Comparison of ENCODE assay signal across 1 cellular context in the genomic region with DNA sequence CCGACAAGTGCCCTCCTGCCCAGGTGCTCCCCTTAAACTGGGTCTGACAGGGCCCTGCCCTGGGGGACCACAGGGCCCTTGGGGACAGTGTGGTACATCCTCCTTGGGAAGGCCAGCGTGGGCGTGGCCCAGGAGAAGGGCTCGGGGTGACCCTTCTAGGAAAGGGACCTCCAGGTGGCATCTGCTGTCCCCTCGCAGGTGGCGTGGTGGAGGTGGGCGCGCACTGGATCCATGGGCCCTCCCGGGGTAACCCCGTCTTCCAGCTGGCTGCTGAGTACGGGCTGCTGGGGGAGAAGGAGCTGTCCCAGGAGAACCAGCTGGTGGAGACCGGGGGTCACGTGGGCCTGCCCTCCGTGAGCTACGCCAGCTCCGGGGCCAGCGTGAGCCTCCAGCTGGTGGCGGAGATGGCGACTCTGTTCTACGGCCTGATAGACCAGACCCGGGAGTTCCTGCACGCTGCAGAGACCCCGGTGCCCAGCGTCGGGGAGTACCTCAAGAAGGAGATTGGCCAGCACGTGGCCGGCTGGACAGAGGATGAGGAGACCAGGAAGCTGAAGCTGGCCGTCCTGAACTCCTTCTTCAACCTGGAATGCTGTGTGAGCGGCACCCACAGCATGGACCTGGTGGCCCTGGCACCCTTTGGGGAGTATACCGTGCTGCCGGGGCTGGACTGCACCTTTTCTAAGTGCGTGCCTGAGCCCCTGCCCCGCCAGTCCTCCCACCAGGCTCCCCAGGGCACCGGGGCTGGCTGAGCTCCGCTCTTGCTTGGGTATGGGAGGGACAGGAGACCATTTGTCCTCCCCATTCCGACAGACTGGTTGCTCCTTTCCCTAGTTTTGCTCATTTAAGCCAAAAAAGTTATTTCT.
TF ChIP-seq lines count a peak whose summit lies in the region.

No MANE protein-coding gene starts in this region.

TF ChIP-seq in H1, 55 proteins besides CTCF, POLR2A, EP300 and RAD21:
- no peak for TF ChIP-seq CHD2 (IDR thresholded peaks at IDR 0.05; ENCODE audit: low read length)
- no peak for TF ChIP-seq NANOG (IDR thresholded peaks at IDR 0.05; ENCODE audit: insufficient read depth, low read depth, low read length, poor library complexity, severe bottlenecking)
- no peak for TF ChIP-seq SIRT6 (IDR thresholded peaks at IDR 0.05; ENCODE audit: low read length)
- TF ChIP-seq KDM4A (IDR thresholded peaks at IDR 0.05; ENCODE audit: low read depth, low read length, severe bottlenecking) = no peak
- TF ChIP-seq POU5F1 (IDR thresholded peaks at IDR 0.05; ENCODE audit: low read depth, low read length) = no peak
- no peak for TF ChIP-seq KDM1A (IDR thresholded peaks at IDR 0.05; ENCODE audit: borderline replicate concordance, low read length)
- TF ChIP-seq, protein P1, sequence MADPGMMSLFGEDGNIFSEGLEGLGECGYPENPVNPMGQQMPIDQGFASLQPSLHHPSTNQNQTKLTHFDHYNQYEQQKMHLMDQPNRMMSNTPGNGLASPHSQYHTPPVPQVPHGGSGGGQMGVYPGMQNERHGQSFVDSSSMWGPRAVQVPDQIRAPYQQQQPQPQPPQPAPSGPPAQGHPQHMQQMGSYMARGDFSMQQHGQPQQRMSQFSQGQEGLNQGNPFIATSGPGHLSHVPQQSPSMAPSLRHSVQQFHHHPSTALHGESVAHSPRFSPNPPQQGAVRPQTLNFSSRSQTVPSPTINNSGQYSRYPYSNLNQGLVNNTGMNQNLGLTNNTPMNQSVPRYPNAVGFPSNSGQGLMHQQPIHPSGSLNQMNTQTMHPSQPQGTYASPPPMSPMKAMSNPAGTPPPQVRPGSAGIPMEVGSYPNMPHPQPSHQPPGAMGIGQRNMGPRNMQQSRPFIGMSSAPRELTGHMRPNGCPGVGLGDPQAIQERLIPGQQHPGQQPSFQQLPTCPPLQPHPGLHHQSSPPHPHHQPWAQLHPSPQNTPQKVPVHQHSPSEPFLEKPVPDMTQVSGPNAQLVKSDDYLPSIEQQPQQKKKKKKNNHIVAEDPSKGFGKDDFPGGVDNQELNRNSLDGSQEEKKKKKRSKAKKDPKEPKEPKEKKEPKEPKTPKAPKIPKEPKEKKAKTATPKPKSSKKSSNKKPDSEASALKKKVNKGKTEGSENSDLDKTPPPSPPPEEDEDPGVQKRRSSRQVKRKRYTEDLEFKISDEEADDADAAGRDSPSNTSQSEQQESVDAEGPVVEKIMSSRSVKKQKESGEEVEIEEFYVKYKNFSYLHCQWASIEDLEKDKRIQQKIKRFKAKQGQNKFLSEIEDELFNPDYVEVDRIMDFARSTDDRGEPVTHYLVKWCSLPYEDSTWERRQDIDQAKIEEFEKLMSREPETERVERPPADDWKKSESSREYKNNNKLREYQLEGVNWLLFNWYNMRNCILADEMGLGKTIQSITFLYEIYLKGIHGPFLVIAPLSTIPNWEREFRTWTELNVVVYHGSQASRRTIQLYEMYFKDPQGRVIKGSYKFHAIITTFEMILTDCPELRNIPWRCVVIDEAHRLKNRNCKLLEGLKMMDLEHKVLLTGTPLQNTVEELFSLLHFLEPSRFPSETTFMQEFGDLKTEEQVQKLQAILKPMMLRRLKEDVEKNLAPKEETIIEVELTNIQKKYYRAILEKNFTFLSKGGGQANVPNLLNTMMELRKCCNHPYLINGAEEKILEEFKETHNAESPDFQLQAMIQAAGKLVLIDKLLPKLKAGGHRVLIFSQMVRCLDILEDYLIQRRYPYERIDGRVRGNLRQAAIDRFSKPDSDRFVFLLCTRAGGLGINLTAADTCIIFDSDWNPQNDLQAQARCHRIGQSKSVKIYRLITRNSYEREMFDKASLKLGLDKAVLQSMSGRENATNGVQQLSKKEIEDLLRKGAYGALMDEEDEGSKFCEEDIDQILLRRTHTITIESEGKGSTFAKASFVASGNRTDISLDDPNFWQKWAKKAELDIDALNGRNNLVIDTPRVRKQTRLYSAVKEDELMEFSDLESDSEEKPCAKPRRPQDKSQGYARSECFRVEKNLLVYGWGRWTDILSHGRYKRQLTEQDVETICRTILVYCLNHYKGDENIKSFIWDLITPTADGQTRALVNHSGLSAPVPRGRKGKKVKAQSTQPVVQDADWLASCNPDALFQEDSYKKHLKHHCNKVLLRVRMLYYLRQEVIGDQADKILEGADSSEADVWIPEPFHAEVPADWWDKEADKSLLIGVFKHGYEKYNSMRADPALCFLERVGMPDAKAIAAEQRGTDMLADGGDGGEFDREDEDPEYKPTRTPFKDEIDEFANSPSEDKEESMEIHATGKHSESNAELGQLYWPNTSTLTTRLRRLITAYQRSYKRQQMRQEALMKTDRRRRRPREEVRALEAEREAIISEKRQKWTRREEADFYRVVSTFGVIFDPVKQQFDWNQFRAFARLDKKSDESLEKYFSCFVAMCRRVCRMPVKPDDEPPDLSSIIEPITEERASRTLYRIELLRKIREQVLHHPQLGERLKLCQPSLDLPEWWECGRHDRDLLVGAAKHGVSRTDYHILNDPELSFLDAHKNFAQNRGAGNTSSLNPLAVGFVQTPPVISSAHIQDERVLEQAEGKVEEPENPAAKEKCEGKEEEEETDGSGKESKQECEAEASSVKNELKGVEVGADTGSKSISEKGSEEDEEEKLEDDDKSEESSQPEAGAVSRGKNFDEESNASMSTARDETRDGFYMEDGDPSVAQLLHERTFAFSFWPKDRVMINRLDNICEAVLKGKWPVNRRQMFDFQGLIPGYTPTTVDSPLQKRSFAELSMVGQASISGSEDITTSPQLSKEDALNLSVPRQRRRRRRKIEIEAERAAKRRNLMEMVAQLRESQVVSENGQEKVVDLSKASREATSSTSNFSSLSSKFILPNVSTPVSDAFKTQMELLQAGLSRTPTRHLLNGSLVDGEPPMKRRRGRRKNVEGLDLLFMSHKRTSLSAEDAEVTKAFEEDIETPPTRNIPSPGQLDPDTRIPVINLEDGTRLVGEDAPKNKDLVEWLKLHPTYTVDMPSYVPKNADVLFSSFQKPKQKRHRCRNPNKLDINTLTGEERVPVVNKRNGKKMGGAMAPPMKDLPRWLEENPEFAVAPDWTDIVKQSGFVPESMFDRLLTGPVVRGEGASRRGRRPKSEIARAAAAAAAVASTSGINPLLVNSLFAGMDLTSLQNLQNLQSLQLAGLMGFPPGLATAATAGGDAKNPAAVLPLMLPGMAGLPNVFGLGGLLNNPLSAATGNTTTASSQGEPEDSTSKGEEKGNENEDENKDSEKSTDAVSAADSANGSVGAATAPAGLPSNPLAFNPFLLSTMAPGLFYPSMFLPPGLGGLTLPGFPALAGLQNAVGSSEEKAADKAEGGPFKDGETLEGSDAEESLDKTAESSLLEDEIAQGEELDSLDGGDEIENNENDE (IDR thresholded peaks at IDR 0.05; ENCODE audit: insufficient replicate concordance, low read length) = no peak
- no peak for TF ChIP-seq JUND (IDR thresholded peaks at IDR 0.05; ENCODE audit: low read length)
- no peak for TF ChIP-seq SAP30 (IDR thresholded peaks at IDR 0.05; ENCODE audit: insufficient read depth, insufficient replicate concordance, low read length)
- no peak for TF ChIP-seq CBX5 (IDR thresholded peaks at IDR 0.05; ENCODE audit: low read depth, low read length)
- TF ChIP-seq TCF12 (IDR thresholded peaks at IDR 0.05; ENCODE audit: low read depth, low read length) = no peak
- no peak for TF ChIP-seq TAF7 (optimal IDR thresholded peaks at IDR 0.05; ENCODE audit: borderline replicate concordance, low read depth, low read length)
- no peak for TF ChIP-seq POLR2AphosphoS5 (IDR thresholded peaks at IDR 0.05; ENCODE audit: low read depth, low read length)
- TF ChIP-seq, protein P2, sequence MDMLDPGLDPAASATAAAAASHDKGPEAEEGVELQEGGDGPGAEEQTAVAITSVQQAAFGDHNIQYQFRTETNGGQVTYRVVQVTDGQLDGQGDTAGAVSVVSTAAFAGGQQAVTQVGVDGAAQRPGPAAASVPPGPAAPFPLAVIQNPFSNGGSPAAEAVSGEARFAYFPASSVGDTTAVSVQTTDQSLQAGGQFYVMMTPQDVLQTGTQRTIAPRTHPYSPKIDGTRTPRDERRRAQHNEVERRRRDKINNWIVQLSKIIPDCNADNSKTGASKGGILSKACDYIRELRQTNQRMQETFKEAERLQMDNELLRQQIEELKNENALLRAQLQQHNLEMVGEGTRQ (IDR thresholded peaks at IDR 0.05; ENCODE audit: low read length) = no peak
- TF ChIP-seq SIX5 (IDR thresholded peaks at IDR 0.05; ENCODE audit: low read depth, low read length) = no peak
- TF ChIP-seq GABPA (IDR thresholded peaks at IDR 0.05; ENCODE audit: borderline replicate concordance, insufficient read depth, low read length) = no peak
- no peak for TF ChIP-seq EGR1 (IDR thresholded peaks at IDR 0.05; ENCODE audit: borderline replicate concordance, low read depth, low read length)
- no peak for TF ChIP-seq BACH1 (IDR thresholded peaks at IDR 0.05; ENCODE audit: low read length)
- TF ChIP-seq TBP (IDR thresholded peaks at IDR 0.05; ENCODE audit: low read depth, low read length) = no peak
- TF ChIP-seq JUN (IDR thresholded peaks at IDR 0.05; ENCODE audit: low read depth, low read length) = no peak
